In the genomic region with DNA sequence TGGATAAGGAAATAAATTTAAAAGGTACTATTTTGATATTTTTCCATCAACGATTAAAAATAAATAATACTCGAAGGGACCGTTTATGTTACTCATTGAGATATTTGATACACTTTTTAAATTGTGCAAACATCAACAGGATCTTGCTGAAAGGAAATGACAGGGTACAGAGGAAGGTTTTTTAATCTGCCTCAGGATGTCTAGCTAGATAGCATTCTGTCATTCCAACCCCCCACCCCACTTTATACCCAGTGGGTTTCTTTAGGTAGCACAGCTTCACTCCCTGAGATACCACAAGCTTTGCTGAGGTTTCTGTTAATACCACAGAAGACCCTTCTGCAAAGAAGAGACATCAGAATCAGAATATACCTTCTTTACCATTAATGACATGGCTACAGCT, we compare ENCODE assay signal across 8 cellular contexts. TPM values are rescaled to one million over a fixed set of nuclear protein-coding genes. Genes with fewer than 3 reads are reported as not detected.
DNase-seq lines count a peak whose midpoint lies in the region; ATAC-seq lines count a peak whose summit lies in the region.

No MANE protein-coding gene starts in this region.

- no peak overlapping the region for H3K27ac Mint-ChIP-seq in activated naive CD8-positive, alpha-beta T cell treated with anti-CD3 and anti-CD28 coated beads for 36 hours
- no peak overlapping the region for H3K27ac Mint-ChIP-seq in immature natural killer cell
- no peak overlapping the region for H3K27ac Mint-ChIP-seq in stimulated activated naive CD8-positive, alpha-beta T cell treated with anti-CD3 and anti-CD28 coated beads, Interleukin-15, amount 100 ng/mL, for 72 hours

- peaks cover 32% of the 10 kb centered on the region for H3K27me3 Mint-ChIP-seq in activated naive CD8-positive, alpha-beta T cell treated with anti-CD3 and anti-CD28 coated beads for 36 hours
- peaks cover 0 to 20% (median 11%) of the 10 kb centered on the region in 3 donors for H3K27me3 Mint-ChIP-seq in immature natural killer cell (ENCODE audit: low read depth in 3 of 3)
- peaks cover 52% of the 10 kb centered on the region for H3K27me3 Mint-ChIP-seq in stimulated activated naive CD8-positive, alpha-beta T cell treated with anti-CD3 and anti-CD28 coated beads, Interleukin-15, amount 100 ng/mL, for 72 hours

- peaks cover 14% of the 10 kb centered on the region for H3K4me1 Mint-ChIP-seq in activated naive CD8-positive, alpha-beta T cell treated with anti-CD3 and anti-CD28 coated beads for 36 hours
- peaks cover 14 to 39% of the 10 kb centered on the region in 2 donors for H3K4me1 Mint-ChIP-seq in immature natural killer cell
- H3K4me1 Mint-ChIP-seq in stimulated activated naive CD8-positive, alpha-beta T cell treated with anti-CD3 and anti-CD28 coated beads, Interleukin-15, amount 100 ng/mL, for 72 hours, result peaks cover 11% of the 10 kb centered on the region

- H3K9me3 Mint-ChIP-seq in activated naive CD8-positive, alpha-beta T cell treated with anti-CD3 and anti-CD28 coated beads for 36 hours, result peaks cover 12% of the 10 kb centered on the region
- H3K9me3 Mint-ChIP-seq in immature natural killer cell, result peaks cover 0 to 14% (median 6%) of the 10 kb centered on the region in 6 donors
- H3K9me3 Mint-ChIP-seq in stimulated activated naive CD8-positive, alpha-beta T cell treated with anti-CD3 and anti-CD28 coated beads, Interleukin-15, amount 100 ng/mL, for 72 hours, result peaks cover 5 to 18% of the 10 kb centered on the region in 2 donors

- H3K4me3 Mint-ChIP-seq in activated naive CD8-positive, alpha-beta T cell treated with anti-CD3 and anti-CD28 coated beads for 36 hours, result peak overlapping the region; percentile 81
- peak overlapping the region; percentile 75 to 88 (median 80) for H3K4me3 Mint-ChIP-seq in immature natural killer cell
- H3K4me3 Mint-ChIP-seq in stimulated activated naive CD8-positive, alpha-beta T cell treated with anti-CD3 and anti-CD28 coated beads, Interleukin-15, amount 100 ng/mL, for 72 hours, result peak overlapping the region; percentile 79 to 86

- peaks cover 16% of the 10 kb centered on the region for H3K36me3 Mint-ChIP-seq in activated naive CD8-positive, alpha-beta T cell treated with anti-CD3 and anti-CD28 coated beads for 36 hours
- H3K36me3 Mint-ChIP-seq in immature natural killer cell, result peaks cover 4 to 7% (median 7%) of the 10 kb centered on the region in 3 donors

- DNase-seq in NCI-H82 (lab: John Stamatoyannopoulos, UW) (peak; percentile 67), NCI-H82 treated with DMSO at 0.1 percent for 48 hours (lab: John Stamatoyannopoulos, UW; ENCODE audit: unreplicated experiment) (no peak), immature natural killer cell (no peak), DMS79 treated with DMSO at 0.1 percent for 48 hours (lab: John Stamatoyannopoulos, UW) (no peak), inferior parietal cortex (ENCODE audit: extremely low spot score) (no peak)
- DNase-seq in activated naive CD8-positive, alpha-beta T cell treated with anti-CD3 and anti-CD28 coated beads for 36 hours, result no peak
- DNase-seq in stimulated activated naive CD8-positive, alpha-beta T cell treated with anti-CD3 and anti-CD28 coated beads, Interleukin-15, amount 100 ng/mL, for 72 hours, result no peak
- no peak for DNase-seq in effector CD4-positive, alpha-beta T cell

- ATAC-seq in stimulated activated naive CD8-positive, alpha-beta T cell treated with anti-CD3 and anti-CD28 coated beads, Interleukin-15, amount 100 ng/mL, for 72 hours, result no peak

RNA-seq across cellular contexts. Expression of a gene that starts 1.2 kb away (rescaled TPM):
- total RNA-seq in activated naive CD8-positive, alpha-beta T cell treated with anti-CD3 and anti-CD28 coated beads for 36 hours, result 10 to 100 TPM; 18.8 to 22.1 TPM
- 10 to 100 TPM in 1 of 3 donors, 1 to 10 TPM in 2; 3.5 to 16.5 (median 9.4) TPM for polyA plus RNA-seq in immature natural killer cell
